In the genomic region with DNA sequence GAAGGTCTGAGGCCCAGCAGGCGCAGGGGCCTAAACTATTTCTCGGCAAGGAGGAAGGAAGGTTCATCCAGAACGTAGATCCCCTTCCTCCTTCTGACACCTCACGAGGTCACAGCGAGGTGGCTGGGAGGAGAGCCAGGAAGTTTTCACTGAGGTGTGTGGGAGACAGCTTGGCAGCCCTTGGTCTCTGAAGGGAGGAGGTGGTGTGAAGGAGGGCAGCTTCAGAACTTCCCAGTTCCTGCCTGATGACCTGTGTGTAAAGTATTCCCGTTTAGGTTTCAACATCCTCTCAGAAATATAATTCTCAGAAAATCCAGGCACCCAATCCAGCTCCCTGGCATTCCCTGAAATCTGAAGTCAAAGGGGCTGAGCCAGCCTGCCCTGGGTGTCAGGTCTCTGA, we compare ENCODE assay signal across 11 cellular contexts. TPM values are rescaled to one million over a fixed set of nuclear protein-coding genes. Genes with fewer than 3 reads are reported as not detected.
"Had no signal": no experiment of that assay in that cellular context is flagged by ENCODE, and none has a peak within 500 bp of the region (broad histone marks: within the 10 kb centered on the region; RNA-seq: fewer than 3 reads in every experiment).

No MANE protein-coding gene starts in this region.

RNA-seq across cellular contexts. Expression of gene ALG1L2, which starts 22.9 kb away (rescaled TPM):
- total RNA-seq: endothelial cell of umbilical vein, esophagus squamous epithelium, lung microvascular endothelial cell, prostate gland, sigmoid colon, smooth muscle cell had no signal
- polyA plus RNA-seq: adipose tissue; aorta; endothelial cell of umbilical vein; heart left ventricle; naive thymus-derived CD4-positive, alpha-beta T cell; pancreas had no signal
